ENCODE assay signal across 15 cellular contexts in the genomic region with DNA sequence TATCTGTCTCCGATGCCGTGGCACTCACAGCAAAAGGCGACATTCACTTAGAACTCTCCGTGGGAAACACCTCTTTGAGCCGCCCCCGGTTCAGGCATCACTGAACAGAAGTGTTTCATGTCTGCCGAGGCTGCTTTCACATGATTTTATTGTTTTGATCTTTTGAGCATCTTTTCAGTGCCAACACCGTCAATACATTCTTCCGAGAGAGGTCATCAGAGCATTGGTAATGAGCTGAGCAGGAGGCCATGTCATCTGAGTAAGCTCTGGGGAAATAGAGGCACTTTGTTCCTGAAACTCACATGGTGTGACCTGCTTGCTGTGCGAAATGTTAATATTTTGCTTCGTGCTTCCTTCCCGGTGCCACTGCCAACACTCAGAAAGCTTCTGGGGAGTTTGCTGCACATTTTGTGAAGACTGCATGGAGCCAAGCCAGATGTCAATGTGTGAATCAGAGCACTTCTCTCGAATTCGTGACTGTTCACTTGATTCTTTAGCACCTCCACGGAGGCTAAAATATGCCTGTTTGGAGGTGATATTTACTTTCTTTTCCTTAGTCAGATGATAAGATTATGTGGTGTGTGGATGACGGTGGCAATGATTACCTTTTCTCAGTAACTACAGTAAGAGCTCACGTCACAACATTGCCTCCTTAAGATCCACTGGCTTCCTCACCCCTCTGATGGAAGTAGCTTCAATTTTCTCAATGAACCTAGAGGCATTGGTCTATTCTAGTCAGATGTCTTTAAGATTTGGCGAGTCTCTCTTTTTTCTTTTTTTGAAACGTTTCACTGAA.
DNase-seq lines count a peak whose midpoint lies in the region; FAIRE-seq and TF ChIP-seq lines count a peak whose summit lies in the region.
"Had no signal": no experiment of that assay in that cellular context is flagged by ENCODE, and none has a peak within 500 bp of the region (broad histone marks: within the 10 kb centered on the region; RNA-seq: fewer than 3 reads in every experiment).

No MANE protein-coding gene starts in this region.

- H3K9me3 Mint-ChIP-seq in Calu3 (ENCODE audit: low read depth, unreplicated experiment), result no peaks in the 10 kb centered on the region
- no peaks in the 10 kb centered on the region for H3K9me3 Mint-ChIP-seq in nephron progenitor cell

- H3K27ac ChIP-seq in epithelial cell of prostate, result peak overlapping the region; percentile 34
- H3K27ac ChIP-seq: C4-2B, WERI-Rb-1 had no signal

- TSS peak; percentile 77 for BruUV-seq in Calu3 (replicated peaks; lab: Mats Ljungman, UMichigan)

- DNase-seq in Calu3 (peak; percentile 60), RCC 7860 (ENCODE audit: low spot score) (peak; percentile 44), epithelial cell of prostate (ENCODE audit: low read depth, low spot score) (no peak), nephron progenitor cell (peak; percentile 17), NOMO-1 treated with DMSO at 0.1 percent for 48 hours (lab: John Stamatoyannopoulos, UW; ENCODE audit: unreplicated experiment) (no peak), frontal cortex (ENCODE audit: low spot score in 2 of 2) (no peak), iPS-NIHi11 (ENCODE audit: low spot score) (no peak), amniotic stem cell (lab: John Stamatoyannopoulos, UW) (no peak)
- DNase-seq: activated T-cell treated with anti-CD3 and anti-CD28 coated beads, Interleukin-2, amount 50 U/mL, for 1 hour; left ventricle myocardium superior; NCI-H446 treated with DMSO at 0.1 percent for 48 hours; stimulated activated CD4-positive, alpha-beta T cell treated with anti-CD3 and anti-CD28 coated beads, Interleukin-4, amount 100 ng/mL, for 4 hours; stimulated activated naive CD8-positive, alpha-beta T cell treated with anti-CD3 and anti-CD28 coated beads, Interleukin-15, Interleukin-2, amounts not matched to agents 100 U/mL and 50 U/mL, for 24 hours; WERI-Rb-1 had no signal

- FAIRE-seq in RCC 7860 (lab: Jason Lieb, UNC) (peak; percentile 70), frontal cortex (lab: Jason Lieb, UNC) (no peak)

- H3K4me3 Mint-ChIP-seq in Calu3 (ENCODE audit: low read depth, unreplicated experiment) (peak overlapping the region; percentile 64), nephron progenitor cell (no peak overlapping the region)

- H3K27me3 Mint-ChIP-seq in Calu3 (ENCODE audit: unreplicated experiment), result no peaks in the 10 kb centered on the region
- H3K27me3 Mint-ChIP-seq in nephron progenitor cell (ENCODE audit: low read depth, poor library complexity), result no peaks in the 10 kb centered on the region

- TF ChIP-seq CTCF in Calu3 (IDR thresholded peaks at IDR 0.05; ENCODE audit: unreplicated experiment), result no peak
- no peak for TF ChIP-seq CTCF in nephron progenitor cell (IDR thresholded peaks at IDR 0.05)

- intact Hi-C loops in Calu3 (cut with micrococcal nuclease; ENCODE audit: unreplicated experiment), result loop anchor here (1.0 to 2.0 kb wide), 2 partner anchors 69 to 304 kb away; no protein-coding TSS in a partner anchor

- CTCF ChIA-PET in Calu3 (lab: Charles Lee), result interaction anchor here (0.6 to 1.7 kb wide), 8 partner anchors 10 to 222 kb away, joined by 3 to 5 read pairs (median 3); partner anchors contain the start of gene HS3ST1

- peak overlapping the region; percentile 92 for H3K27ac Mint-ChIP-seq in Calu3 (ENCODE audit: unreplicated experiment)
- H3K27ac Mint-ChIP-seq in nephron progenitor cell, result no peak overlapping the region

- peaks cover 20% of the 10 kb centered on the region for H3K36me3 Mint-ChIP-seq in Calu3 (ENCODE audit: insufficient read depth, unreplicated experiment)
- no peaks in the 10 kb centered on the region for H3K36me3 Mint-ChIP-seq in nephron progenitor cell (ENCODE audit: low read depth)

- peaks cover 32% of the 10 kb centered on the region for H3K4me1 Mint-ChIP-seq in Calu3 (ENCODE audit: low read depth, unreplicated experiment)
- H3K4me1 Mint-ChIP-seq in nephron progenitor cell, result peaks cover 18% of the 10 kb centered on the region

Comparison
In these comparisons a context has a peak if more than half of its experiments do, and no peak if none do; other contexts are left out.
1. DNase-seq: peak in Calu3 (single experiment), RCC 7860 (single experiment) and nephron progenitor cell (single experiment); none in epithelial cell of prostate (single experiment), NOMO-1 treated with DMSO at 0.1 percent for 48 hours (single experiment), frontal cortex (0 of 2), iPS-NIHi11 (single experiment) and amniotic stem cell (single experiment).